ENCODE assay signal across 19 cellular contexts in the genomic region with DNA sequence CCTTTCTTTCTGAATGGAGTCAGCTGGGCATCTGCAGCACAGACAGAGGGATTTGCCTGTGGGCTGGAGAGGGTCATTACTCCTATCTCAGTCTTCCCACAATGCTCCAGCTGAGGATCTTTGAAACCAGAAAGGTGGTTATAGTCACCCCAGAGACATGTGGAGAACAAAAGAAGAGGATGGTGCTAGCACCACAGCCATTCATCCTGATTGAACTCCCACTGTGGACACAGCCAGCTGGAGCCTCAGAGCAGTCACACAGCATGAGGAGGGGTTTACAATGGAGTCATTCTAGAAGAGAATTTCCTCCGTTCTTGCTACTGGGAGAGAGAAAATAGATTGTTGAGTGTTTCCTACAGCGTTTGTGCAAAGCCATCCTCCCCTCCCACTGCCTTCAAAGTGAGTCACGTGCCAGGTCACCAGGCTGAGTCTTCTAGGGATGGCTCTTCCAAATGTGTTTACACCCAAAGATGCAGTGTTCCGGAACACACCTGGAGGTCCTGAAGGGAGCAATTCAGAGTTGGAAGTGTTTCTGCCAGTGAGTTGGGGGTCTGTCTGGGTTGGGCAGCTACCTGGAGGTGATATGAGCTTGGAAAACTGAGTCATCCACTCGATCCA. TPM values are rescaled to one million over a fixed set of nuclear protein-coding genes. Genes with fewer than 3 reads are reported as not detected.
"Had no signal": no experiment of that assay in that cellular context is flagged by ENCODE, and none has a peak within 500 bp of the region (broad histone marks: within the 10 kb centered on the region; RNA-seq: fewer than 3 reads in every experiment).

No MANE protein-coding gene starts in this region.

- DNase-seq: activated CD4-positive, alpha-beta T cell treated with anti-CD3 and anti-CD28 coated beads, Interleukin-2, amount 50 U/mL, for 1 hour; activated naive CD4-positive, alpha-beta T cell; anterior cingulate cortex; cerebellar nuclear complex; effector CD8-positive, alpha-beta T cell; left lung; mammary epithelial cell; naive thymus-derived CD8-positive, alpha-beta T cell; retina; stimulated activated CD4-positive, alpha-beta T cell treated with anti-CD3 and anti-CD28 coated beads, Interleukin-4, amount 100 ng/mL, for 4 hours; stimulated activated naive CD8-positive, alpha-beta T cell treated with anti-CD3 and anti-CD28 coated beads, Interleukin-15, Interleukin-2, amounts not matched to agents 100 U/mL and 50 U/mL, for 24 hours; T-helper 2 cell; trophoblast cell had no signal

- H3K27me3 ChIP-seq: breast epithelium, gastroesophageal sphincter had no signal

- H3K27ac ChIP-seq: breast epithelium, epithelial cell of prostate, gastroesophageal sphincter, left lung, neutrophil had no signal

- H3K4me3 ChIP-seq: breast epithelium, gastroesophageal sphincter, left lung had no signal

- H3K4me1 ChIP-seq: breast epithelium, gastroesophageal sphincter, left lung had no signal

- H3K9me3 ChIP-seq: breast epithelium, gastroesophageal sphincter, left lung, neutrophil had no signal

- H3K36me3 ChIP-seq: breast epithelium, gastroesophageal sphincter, left lung, neutrophil had no signal

- ATAC-seq: gastroesophageal sphincter; left lung; naive thymus-derived CD8-positive, alpha-beta T cell; stimulated activated naive CD8-positive, alpha-beta T cell treated with anti-CD3 and anti-CD28 coated beads, Interleukin-15, Interleukin-2, amounts not matched to agents 100 U/mL and 50 U/mL, for 24 hours had no signal

RNA-seq across cellular contexts. Expression of a gene that starts 18.9 kb away (rescaled TPM):
- total RNA-seq: activated CD8-positive, alpha-beta memory T cell treated with anti-CD3 and anti-CD28 coated beads for 36 hours; activated T-helper 1 cell treated with anti-CD3 and anti-CD28 coated beads, Interleukin-12 subunit alpha, Interleukin-12 subunit beta, Interleukin-2, Interleukin-4 antibody, amounts not matched to agents 30 ng/mL and 10 ng/mL and 1 ng/mL, durations not matched to agents 14 hours and 24 hours and 36 hours; naive thymus-derived CD8-positive, alpha-beta T cell had no signal
- polyA plus RNA-seq: naive thymus-derived CD8-positive, alpha-beta T cell had no signal

RNA-seq across cellular contexts. Expression of a gene that starts 57.4 kb away (rescaled TPM):
- total RNA-seq: naive thymus-derived CD8-positive, alpha-beta T cell had no signal
- polyA plus RNA-seq: naive thymus-derived CD8-positive, alpha-beta T cell had no signal
